Comparison of ENCODE assay signal across 10 cellular contexts in the genomic region with DNA sequence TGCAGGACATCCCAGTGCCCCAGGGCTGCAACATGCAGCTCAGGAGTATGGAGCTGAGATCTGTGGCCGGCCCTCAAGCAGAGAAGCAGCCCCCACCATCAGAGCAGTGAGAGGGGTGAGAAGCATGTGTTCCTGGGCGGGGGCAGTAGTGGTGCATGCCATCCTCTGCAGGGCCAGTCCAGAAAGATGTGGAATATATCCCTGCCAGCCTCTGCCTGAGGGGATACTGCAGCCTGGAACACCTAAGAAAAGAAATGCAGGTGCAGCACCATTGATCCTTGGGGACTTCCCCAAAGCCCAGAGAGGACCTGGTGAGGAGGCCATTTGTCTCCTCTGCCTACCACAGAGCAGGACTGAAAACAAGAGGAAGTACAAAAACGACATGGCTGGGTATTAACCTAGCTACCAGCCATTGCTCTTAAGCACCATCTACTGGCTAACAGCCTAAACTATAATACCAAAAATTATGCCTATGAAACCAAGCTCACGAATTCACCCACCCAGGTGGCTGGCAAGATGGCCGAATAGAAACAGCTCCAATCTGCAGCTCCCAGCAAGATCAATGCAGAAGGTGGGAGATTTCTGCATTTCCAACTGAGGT.
DNase-seq lines count a peak whose midpoint lies in the region; TF ChIP-seq lines count a peak whose summit lies in the region.
"Had no signal": no experiment of that assay in that cellular context is flagged by ENCODE, and none has a peak within 500 bp of the region (broad histone marks: within the 10 kb centered on the region; RNA-seq: fewer than 3 reads in every experiment).

No MANE protein-coding gene starts in this region.

- peaks cover 0 to 3% (median 2%) of the 10 kb centered on the region in 3 donors for H3K27me3 Mint-ChIP-seq in CD14-positive monocyte (ENCODE audit: low read depth in 3 of 3)

- no peak overlapping the region for H3K27ac Mint-ChIP-seq in CD14-positive monocyte

- TF ChIP-seq CTCF in GM12874 (IDR thresholded peaks at IDR 0.05; ENCODE audit: insufficient read depth, low read depth, low read length): peak; percentile 44; the same call in 1 of the 2 replicates
- TF ChIP-seq CTCF in kidney epithelial cell (IDR thresholded peaks at IDR 0.05; ENCODE audit: insufficient read depth, low read length, poor library complexity, severe bottlenecking): peak; percentile 34
- no peak for TF ChIP-seq CTCF in CD14-positive monocyte (IDR thresholded peaks at IDR 0.05)

- H3K4me1 Mint-ChIP-seq in CD14-positive monocyte: no peaks in the 10 kb centered on the region

- no peak overlapping the region for H3K27ac ChIP-seq in substantia nigra (ENCODE audit: low read depth, low read length, poor library complexity, severe bottlenecking)
- H3K27ac ChIP-seq: epithelial cell of prostate had no signal

- no peaks in the 10 kb centered on the region for H3K36me3 Mint-ChIP-seq in CD14-positive monocyte

- DNase-seq in KBM-7 (peak; percentile 68), SW480 (ENCODE audit: low spot score) (peak; percentile 22), kidney epithelial cell (ENCODE audit: low read depth) (no peak), mesenteric fat pad (ENCODE audit: low spot score) (no peak), NCI-H2227 (lab: John Stamatoyannopoulos, UW; ENCODE audit: unreplicated experiment) (no peak), CD14-positive monocyte (ENCODE audit: low spot score) (no peak), substantia nigra (lab: John Stamatoyannopoulos, UW) (no peak)

- H3K4me3 ChIP-seq in kidney epithelial cell (ENCODE audit: low read depth, low read length): no peak overlapping the region
- H3K4me3 ChIP-seq: K562 had no signal

- H3K9me3 Mint-ChIP-seq in CD14-positive monocyte: peaks cover 0 to 9% (median 3%) of the 10 kb centered on the region in 7 donors

- in situ Hi-C loops in KBM-7 (cut with MboI; ENCODE audit: low pct_unique_long_range_greater_than_20kb, low sequenced_read_pairs): no loop called here

- H3K36me3 ChIP-seq in kidney epithelial cell (ENCODE audit: control insufficient read depth, insufficient read depth, low read length): no peaks in the 10 kb centered on the region

- intact Hi-C loops in CD14-positive monocyte (cut with micrococcal nuclease): no loop called here

- no peaks in the 10 kb centered on the region for H3K27me3 ChIP-seq in kidney epithelial cell (ENCODE audit: control insufficient read depth, insufficient read depth, low read length)

- no peak overlapping the region for H3K4me3 Mint-ChIP-seq in CD14-positive monocyte

Comparison
In these comparisons a context has a peak if more than half of its experiments do, and no peak if none do; other contexts are left out.
1. DNase-seq: peak in KBM-7 (single experiment) and SW480 (single experiment); none in kidney epithelial cell (single experiment), mesenteric fat pad (single experiment), NCI-H2227 (single experiment), CD14-positive monocyte (single experiment) and substantia nigra (0 of 49).